23 cellular contexts compared by ENCODE assay signal in the genomic region with DNA sequence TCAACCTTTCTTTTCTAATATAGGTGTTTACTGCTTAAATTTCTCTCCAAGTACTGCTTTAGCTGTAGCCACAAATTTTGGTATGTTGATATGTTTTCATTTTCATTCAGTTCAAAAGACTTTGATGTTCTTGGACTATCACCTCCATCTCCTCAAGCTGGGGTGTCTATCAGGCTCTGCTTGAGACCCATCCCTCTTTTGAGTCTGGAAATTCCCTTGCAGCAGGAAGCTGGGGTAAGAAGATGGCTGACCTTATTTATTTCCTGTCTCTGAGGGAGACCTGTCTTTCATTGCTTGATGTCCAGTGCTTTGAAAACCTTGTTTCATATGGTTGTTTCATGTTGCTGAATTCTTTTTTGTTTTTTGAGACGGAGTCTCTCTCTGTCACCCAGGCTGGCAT.
"Had no signal": no experiment of that assay in that cellular context is flagged by ENCODE, and none has a peak within 500 bp of the region (broad histone marks: within the 10 kb centered on the region; RNA-seq: fewer than 3 reads in every experiment).

No MANE protein-coding gene starts in this region.

- ATAC-seq: right lobe of liver; stimulated activated memory B cell treated with anti-CD40 and anti-IgM and Interleukin-4, amounts not matched to agents 10 μg/mL and 1 μg/mL and 100 μg/mL, for 72 hours; stimulated activated naive CD8-positive, alpha-beta T cell treated with anti-CD3 and anti-CD28 coated beads, Interleukin-15, amount 100 ng/mL, for 72 hours had no signal

- H3K27me3 ChIP-seq: ovary, right atrium auricular region, right lobe of liver, transverse colon, upper lobe of left lung had no signal

- H3K4me1 ChIP-seq: left ventricle myocardium inferior, right atrium auricular region, right lobe of liver, transverse colon, upper lobe of left lung had no signal

- H3K36me3 ChIP-seq: left ventricle myocardium inferior, ovary, right atrium auricular region, right lobe of liver, transverse colon, upper lobe of left lung had no signal

- H3K27ac Mint-ChIP-seq: mesothelial cell of epicardium; natural killer cell; progenitor cell of endocrine pancreas; stimulated activated memory B cell treated with anti-CD40 and anti-IgM and Interleukin-4, amounts not matched to agents 10 μg/mL and 1 μg/mL and 100 μg/mL, for 72 hours had no signal

- DNase-seq: hypothalamus; islet precursor cell; left ventricle myocardium inferior; mesendoderm; naive B cell; natural killer cell; ovary; right lobe of liver; stimulated activated CD4-positive, alpha-beta T cell treated with anti-CD3 and anti-CD28 coated beads, Interleukin-1b, Interleukin-23, amount 100 ng/mL, for 48 hours; stimulated activated CD4-positive, alpha-beta T cell treated with anti-CD3 and anti-CD28 coated beads, Interleukin-2, amount 100 ng/mL, for 48 hours; stimulated activated CD4-positive, alpha-beta T cell treated with anti-CD3 and anti-CD28 coated beads, Interleukin-4, amount 100 ng/mL, for 4 hours; stimulated activated CD8-positive, alpha-beta memory T cell treated with anti-CD3 and anti-CD28 coated beads, Interleukin-4, amount 100 ng/mL, for 48 hours; stimulated activated naive CD4-positive, alpha-beta T cell treated with Interleukin-2 at 50 U/mL for 16 hours; stimulated activated naive CD8-positive, alpha-beta T cell treated with anti-CD3 and anti-CD28 coated beads, Interleukin-15, amount 100 ng/mL, for 72 hours; substantia nigra; transverse colon; upper lobe of left lung had no signal

- H3K9me3 ChIP-seq: left ventricle myocardium inferior, ovary, right atrium auricular region, right lobe of liver, transverse colon, upper lobe of left lung had no signal

- H3K36me3 Mint-ChIP-seq: mesothelial cell of epicardium; stimulated activated memory B cell treated with anti-CD40 and anti-IgM and Interleukin-4, amounts not matched to agents 10 μg/mL and 1 μg/mL and 100 μg/mL, for 72 hours had no signal

- H3K9me3 Mint-ChIP-seq: natural killer cell; stimulated activated memory B cell treated with anti-CD40 and anti-IgM and Interleukin-4, amounts not matched to agents 10 μg/mL and 1 μg/mL and 100 μg/mL, for 72 hours had no signal

- H3K4me3 ChIP-seq: left ventricle myocardium inferior, lung, ovary, right atrium auricular region, right lobe of liver, smooth muscle cell, transverse colon, upper lobe of left lung had no signal

- H3K4me3 Mint-ChIP-seq: mesothelial cell of epicardium; naive B cell; natural killer cell; stimulated activated memory B cell treated with anti-CD40 and anti-IgM and Interleukin-4, amounts not matched to agents 10 μg/mL and 1 μg/mL and 100 μg/mL, for 72 hours; stimulated activated naive CD8-positive, alpha-beta T cell treated with anti-CD3 and anti-CD28 coated beads, Interleukin-15, amount 100 ng/mL, for 72 hours had no signal

- H3K4me2 ChIP-seq: smooth muscle cell had no signal

- H3K4me1 Mint-ChIP-seq: mesothelial cell of epicardium; naive B cell; stimulated activated memory B cell treated with anti-CD40 and anti-IgM and Interleukin-4, amounts not matched to agents 10 μg/mL and 1 μg/mL and 100 μg/mL, for 72 hours had no signal

- H3K27ac ChIP-seq: left ventricle myocardium inferior, ovary, right atrium auricular region, right lobe of liver, transverse colon, upper lobe of left lung had no signal
